ENCODE assay signal across 8 cellular contexts in the genomic region with DNA sequence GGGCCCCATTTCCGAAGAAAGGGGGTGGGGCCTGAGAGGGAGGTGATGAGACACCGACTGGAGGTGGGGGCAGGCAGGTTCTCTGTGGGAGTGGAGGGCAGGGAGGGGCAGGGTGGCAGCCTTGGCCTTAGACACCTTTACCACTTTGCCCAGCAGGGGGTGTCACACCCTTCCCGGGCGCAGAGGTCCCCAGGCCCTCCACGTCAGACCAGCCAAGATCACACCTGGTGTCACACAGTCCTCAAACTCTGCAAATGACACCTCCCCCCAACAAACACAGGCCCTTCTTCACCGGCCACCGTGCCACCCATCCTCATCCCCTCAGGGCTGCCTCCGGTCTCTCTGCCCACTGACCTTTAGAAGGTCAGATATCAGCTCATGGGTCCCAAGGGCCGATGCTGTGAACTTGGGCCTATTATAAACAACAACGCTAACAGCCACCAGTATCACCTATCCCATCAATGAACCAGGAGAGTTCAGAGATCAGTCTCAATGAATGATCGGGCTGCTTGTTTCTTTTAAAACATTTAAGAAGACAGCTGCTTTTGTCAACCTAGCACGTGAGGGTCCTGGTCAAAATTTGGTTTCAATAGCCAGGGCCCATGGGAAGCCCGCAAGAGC.
DNase-seq lines count a peak whose midpoint lies in the region; ATAC-seq and TF ChIP-seq lines count a peak whose summit lies in the region.

No MANE protein-coding gene starts in this region.

- H3K4me3 ChIP-seq in Peyer's patch, result peak overlapping the region in 2 of 4 donors; percentile 92 to 94

- intact Hi-C loops in left colon (cut with DNase I, micrococcal nuclease), result loop anchor here in 1 of 2 donors (10.0 kb wide), 1 partner anchor 102 kb away; the partner anchor contains the start of gene CASZ1

- peak overlapping the region in 3 of 4 donors; percentile 91 to 98 (median 95) for H3K27ac ChIP-seq in Peyer's patch

- DNase-seq in NCI-H2029 (lab: John Stamatoyannopoulos, UW) (peak; percentile 24), NCI-H2029 treated with DMSO at 0.1 percent for 48 hours (lab: John Stamatoyannopoulos, UW) (no peak), Peyer's patch (peak; percentile 58 to 88 (median 86)), left colon (peak; percentile 84 to 88), DMS79 (lab: John Stamatoyannopoulos, UW) (no peak)
- DNase-seq in activated gamma-delta T cell treated with anti-CD3 and anti-CD28 coated beads, Interleukin-2, amount 50 U/mL, for 16 hours (ENCODE audit: low read depth), result peak; percentile 49
- DNase-seq in stimulated activated CD8-positive, alpha-beta memory T cell treated with anti-CD3 and anti-CD28 coated beads, Interleukin-15, amount 100 ng/mL, for 4 hours (ENCODE audit: low read depth in 2 of 2), result peak; percentile 37 to 58

- TF ChIP-seq CTCF in Peyer's patch (IDR thresholded peaks at IDR 0.05), result peak; percentile 16 to 69 (median 58)

- ATAC-seq in left colon (peak; percentile 64), HG03342 (IDR thresholded peaks at IDR 0.05; ENCODE audit: unreplicated experiment) (no peak)

- no peaks in the 10 kb centered on the region for H3K9me3 ChIP-seq in Peyer's patch

- TF ChIP-seq POLR2A in Peyer's patch (IDR thresholded peaks at IDR 0.05), result peak; percentile 23 to 41

- H3K36me3 ChIP-seq in Peyer's patch, result no peaks in the 10 kb centered on the region

- peaks cover 0 to 71% (median 2%) of the 10 kb centered on the region in 4 donors for H3K4me1 ChIP-seq in Peyer's patch

- H3K27me3 ChIP-seq in Peyer's patch, result no peaks in the 10 kb centered on the region

Comparison
In these comparisons a context has a peak if more than half of its experiments do, and no peak if none do; other contexts are left out.
1. DNase-seq: peak in NCI-H2029 (single experiment), Peyer's patch (3 of 3), activated gamma-delta T cell treated with anti-CD3 and anti-CD28 coated beads, Interleukin-2, amount 50 U/mL, for 16 hours (single experiment), left colon (2 of 2) and stimulated activated CD8-positive, alpha-beta memory T cell treated with anti-CD3 and anti-CD28 coated beads, Interleukin-15, amount 100 ng/mL, for 4 hours (2 of 2); none in NCI-H2029 treated with DMSO at 0.1 percent for 48 hours (single experiment) and DMS79 (single experiment).